Comparison of ENCODE assay signal across 10 cellular contexts in genomic region chr14:34692898-34693227, GRCh38. TPM values are rescaled to one million over a fixed set of nuclear protein-coding genes. Genes with fewer than 3 reads are reported as not detected.
DNase-seq lines count a peak whose midpoint lies in the region; ATAC-seq and TF ChIP-seq lines count a peak whose summit lies in the region.
"Had no signal": no experiment of that assay in that cellular context is flagged by ENCODE, and none has a peak within 500 bp of the region (broad histone marks: within the 10 kb centered on the region; RNA-seq: fewer than 3 reads in every experiment).

No MANE protein-coding gene starts in this region.

- H3K4me1 Mint-ChIP-seq in natural killer cell: peaks cover 5 to 9% of the 10 kb centered on the region in 2 donors
- H3K4me1 Mint-ChIP-seq in natural killer cell treated with Interleukin-12 subunit alpha and Interleukin-12 subunit beta and Interleukin-15 and Interleukin-18, amount 100 ng/mL, for 72 hours (ENCODE audit: low read depth in 2 of 2): peaks cover 0 to 9% of the 10 kb centered on the region in 2 donors

- H3K36me3 Mint-ChIP-seq in natural killer cell: no peaks in the 10 kb centered on the region
- H3K36me3 Mint-ChIP-seq in natural killer cell treated with Interleukin-12 subunit alpha and Interleukin-12 subunit beta and Interleukin-15 and Interleukin-18, amount 100 ng/mL, for 72 hours: no peaks in the 10 kb centered on the region

- ATAC-seq in natural killer cell (no peak), HG02852 (IDR thresholded peaks at IDR 0.05; ENCODE audit: unreplicated experiment) (no peak), HG03565 (IDR thresholded peaks at IDR 0.05; ENCODE audit: unreplicated experiment) (no peak)
- no peak for ATAC-seq in natural killer cell treated with Interleukin-12 subunit alpha and Interleukin-12 subunit beta and Interleukin-15 and Interleukin-18, amount 100 ng/mL, for 72 hours

- H3K9ac ChIP-seq in neuronal stem cell (ENCODE audit: low read depth, low read length, poor library complexity): no peak overlapping the region
- H3K9ac ChIP-seq: BLaER1 treated with 17β-estradiol and CSF1 and Interleukin-3, amounts not matched to agents 10 nM and 100 nM had no signal

- H2AK5ac ChIP-seq in neuronal stem cell (ENCODE audit: low read depth, low read length): no peak overlapping the region

- no peaks in the 10 kb centered on the region for H3K9me3 Mint-ChIP-seq in natural killer cell
- H3K9me3 Mint-ChIP-seq in natural killer cell treated with Interleukin-12 subunit alpha and Interleukin-12 subunit beta and Interleukin-15 and Interleukin-18, amount 100 ng/mL, for 72 hours: no peaks in the 10 kb centered on the region

- H3K9me3 ChIP-seq in neuronal stem cell (replicated peaks in 1 of 2; ENCODE audit: control insufficient read depth in 2 of 2, insufficient read depth in 1 of 2, low read depth in 1 of 2, low read length in 2 of 2): no peaks in the 10 kb centered on the region
- H3K9me3 ChIP-seq in vagina: no peaks in the 10 kb centered on the region
- H3K9me3 ChIP-seq: BLaER1 treated with 17β-estradiol and CSF1 and Interleukin-3, amounts not matched to agents 10 nM and 100 nM had no signal

- no peak overlapping the region for H3K18ac ChIP-seq in neuronal stem cell (ENCODE audit: low read length)

- H3K27me3 ChIP-seq in neuronal stem cell (ENCODE audit: control insufficient read depth in 3 of 3, insufficient read depth in 3 of 3, low read depth in 1 of 3, low read length in 3 of 3): no peaks in the 10 kb centered on the region
- no peaks in the 10 kb centered on the region for H3K27me3 ChIP-seq in vagina
- H3K27me3 ChIP-seq: BLaER1 treated with 17β-estradiol and CSF1 and Interleukin-3, amounts not matched to agents 10 nM and 100 nM had no signal

- no peaks in the 10 kb centered on the region for H3K4me1 ChIP-seq in neuronal stem cell (ENCODE audit: control insufficient read depth in 2 of 2, insufficient read depth in 1 of 2, low read depth in 1 of 2, low read length in 2 of 2)
- peaks cover 4% of the 10 kb centered on the region for H3K4me1 ChIP-seq in vagina

- peak overlapping the region; percentile 84 for H2AFZ ChIP-seq in neuronal stem cell (ENCODE audit: low read length)

- intact Hi-C loops in natural killer cell (cut with micrococcal nuclease): no loop called here
- intact Hi-C loops in vagina (cut with DNase I): no loop called here

- H3K27ac ChIP-seq in neuronal stem cell (replicated peaks; ENCODE audit: low read length): no peak overlapping the region
- H3K27ac ChIP-seq in vagina: peak overlapping the region; percentile 15
- H3K27ac ChIP-seq: BLaER1 treated with 17β-estradiol and CSF1 and Interleukin-3, amounts not matched to agents 10 nM and 100 nM had no signal

- H3K79me1 ChIP-seq in neuronal stem cell (ENCODE audit: low read depth, low read length): no peaks in the 10 kb centered on the region

- H3K36me3 ChIP-seq in neuronal stem cell (replicated peaks in 1 of 2; ENCODE audit: control insufficient read depth in 2 of 2, insufficient read depth in 2 of 2, low read length in 2 of 2): no peaks in the 10 kb centered on the region
- H3K36me3 ChIP-seq in vagina: no peaks in the 10 kb centered on the region
- H3K36me3 ChIP-seq: BLaER1 treated with 17β-estradiol and CSF1 and Interleukin-3, amounts not matched to agents 10 nM and 100 nM had no signal

- peak overlapping the region; percentile 40 for H3K4me3 ChIP-seq in epithelial cell of esophagus (ENCODE audit: low read length)
- H3K4me3 ChIP-seq in neuronal stem cell (ENCODE audit: low read length in 2 of 2): no peak overlapping the region
- H3K4me3 ChIP-seq in vagina: peak overlapping the region; percentile 28 to 35
- H3K4me3 ChIP-seq: BLaER1 treated with 17β-estradiol and CSF1 and Interleukin-3, amounts not matched to agents 10 nM and 100 nM had no signal

- H2BK15ac ChIP-seq in neuronal stem cell (ENCODE audit: low read length): no peak overlapping the region

- peak overlapping the region; percentile 35 for H3K4me3 Mint-ChIP-seq in natural killer cell
- H3K4me3 Mint-ChIP-seq in natural killer cell treated with Interleukin-12 subunit alpha and Interleukin-12 subunit beta and Interleukin-15 and Interleukin-18, amount 100 ng/mL, for 72 hours: no peak overlapping the region

- H4K8ac ChIP-seq in neuronal stem cell (ENCODE audit: low read depth, low read length): no peak overlapping the region

- H3K4me2 ChIP-seq in neuronal stem cell (ENCODE audit: insufficient read depth, low read length, poor library complexity, severe bottlenecking): no peak overlapping the region
- H3K4me2 ChIP-seq: BLaER1 treated with 17β-estradiol and CSF1 and Interleukin-3, amounts not matched to agents 10 nM and 100 nM had no signal

- H2BK5ac ChIP-seq in neuronal stem cell (ENCODE audit: low read length): no peak overlapping the region

- no peak overlapping the region for H3K27ac Mint-ChIP-seq in natural killer cell
- H3K27ac Mint-ChIP-seq in natural killer cell treated with Interleukin-12 subunit alpha and Interleukin-12 subunit beta and Interleukin-15 and Interleukin-18, amount 100 ng/mL, for 72 hours: peak overlapping the region in 1 of 2 donors; percentile 15

- TF ChIP-seq CTCF in natural killer cell (IDR thresholded peaks at IDR 0.05) (no peak), epithelial cell of esophagus (IDR thresholded peaks at IDR 0.05; ENCODE audit: insufficient read depth, low read depth, low read length, missing control alignments) (no peak), vagina (IDR thresholded peaks at IDR 0.05) (no peak)

- no CpG with 5 or more reads among the region's 2 CpGs for WGBS in neuronal stem cell (ENCODE audit: extremely low coverage in 2 of 2, insufficient read length in 2 of 2, insufficient replicate concordance in 1 of 2), 2 donors

- no peak overlapping the region for H3K14ac ChIP-seq in neuronal stem cell (ENCODE audit: low read length)

- no peak overlapping the region for H3K4ac ChIP-seq in neuronal stem cell (ENCODE audit: low read length)

- H2BK12ac ChIP-seq in neuronal stem cell (ENCODE audit: low read length): no peak overlapping the region

- no peak overlapping the region for H4K91ac ChIP-seq in neuronal stem cell (ENCODE audit: low read depth, low read length, poor library complexity)

- DNase-seq in natural killer cell (no peak), epithelial cell of esophagus (ENCODE audit: low read depth) (no peak), neuronal stem cell (ENCODE audit: low spot score) (no peak), vagina (ENCODE audit: extremely low spot score in 2 of 2) (no peak), NCI-H146 treated with DMSO at 0.1 percent for 48 hours (lab: John Stamatoyannopoulos, UW; ENCODE audit: unreplicated experiment) (no peak)
- no peak for DNase-seq in natural killer cell treated with Interleukin-12 subunit alpha and Interleukin-12 subunit beta and Interleukin-15 and Interleukin-18, amount 100 ng/mL, for 72 hours (ENCODE audit: low spot score)
- DNase-seq: KG1 had no signal

- peaks cover 0 to 6% of the 10 kb centered on the region in 2 donors for H3K27me3 Mint-ChIP-seq in natural killer cell (ENCODE audit: low read depth in 2 of 2)
- H3K27me3 Mint-ChIP-seq in natural killer cell treated with Interleukin-12 subunit alpha and Interleukin-12 subunit beta and Interleukin-15 and Interleukin-18, amount 100 ng/mL, for 72 hours: peaks cover 7 to 10% of the 10 kb centered on the region in 2 donors

- H3K23ac ChIP-seq in neuronal stem cell (ENCODE audit: low read depth, low read length, poor library complexity): no peak overlapping the region

- no peak overlapping the region for H2BK120ac ChIP-seq in neuronal stem cell (ENCODE audit: low read depth, low read length)

- no peak for TF ChIP-seq POLR2A in vagina (IDR thresholded peaks at IDR 0.05)

RNA-seq across cellular contexts. Expression of gene CFL2, which starts 21.5 kb away (rescaled TPM):
- total RNA-seq in natural killer cell (10 to 100 TPM; 22.5 to 30.3 (median 25.7) TPM), vagina (67.8 TPM)
- total RNA-seq in natural killer cell treated with Interleukin-12 subunit alpha and Interleukin-12 subunit beta and Interleukin-15 and Interleukin-18, amount 100 ng/mL, for 72 hours: 1 to 10 TPM; 8.6 to 8.8 TPM
- polyA plus RNA-seq in neuronal stem cell (2013, experiment 1 of 2): 34.9 TPM
- 35.4 TPM for polyA plus RNA-seq in neuronal stem cell (2013, experiment 2 of 2)

Comparison
In these comparisons a context has a peak if more than half of its experiments do, and no peak if none do; other contexts are left out.
1. H3K4me3 ChIP-seq: peak in epithelial cell of esophagus (single experiment) and vagina (2 of 2); none in neuronal stem cell (0 of 2).